39 cellular contexts compared by ENCODE assay signal in genomic region chr2:20159411-20159810, GRCh38.
"Had no signal": no experiment of that assay in that cellular context is flagged by ENCODE, and none has a peak within 500 bp of the region (broad histone marks: within the 10 kb centered on the region; RNA-seq: fewer than 3 reads in every experiment).

No MANE protein-coding gene starts in this region.

- H3K4me1 Mint-ChIP-seq: activated naive CD4-positive, alpha-beta T cell treated with anti-CD3 and anti-CD28 coated beads, Interleukin-2, amount 10 ng/mL, durations not matched to agents 7 days and 5 days; activated naive CD4-positive, alpha-beta T cell treated with anti-CD3 and anti-CD28 coated beads, Interleukin-2, amount 50 U/mL, for 24 hours; activated naive CD8-positive, alpha-beta T cell treated with anti-CD3 and anti-CD28 coated beads for 36 hours; activated naive CD8-positive, alpha-beta T cell treated with anti-CD3 and anti-CD28 coated beads, Interleukin-2, amount 10 ng/mL, durations not matched to agents 7 days and 5 days; activated naive CD8-positive, alpha-beta T cell treated with anti-CD3 and anti-CD28 coated beads, Interleukin-2, amount 50 U/mL, for 24 hours; activated T-helper 17 cell treated with anti-CD3 and anti-CD28 coated beads, Interleukin-2, amount 50 U/mL, for 72 hours; brain; central memory CD8-positive, alpha-beta T cell had no signal

- H3K36me3 ChIP-seq: adrenal gland, ascending aorta, brain microvascular endothelial cell, breast epithelium, cardiac muscle cell had no signal

- DNase-seq: activated effector memory CD4-positive, alpha-beta T cell treated with anti-CD3 and anti-CD28 coated beads, Interleukin-2, amount 50 U/mL, for 16 hours; activated effector memory CD4-positive, alpha-beta T cell treated with Interleukin-2 at 50 U/mL for 16 hours; activated gamma-delta T cell; activated gamma-delta T cell treated with Interleukin-2 at 50 U/mL for 16 hours; activated naive CD4-positive, alpha-beta T cell; activated naive CD4-positive, alpha-beta T cell treated with anti-CD3 and anti-CD28 coated beads for 36 hours; activated naive CD4-positive, alpha-beta T cell treated with anti-CD3 and anti-CD28 coated beads, Interleukin-2, amount 10 ng/mL, durations not matched to agents 7 days and 5 days; activated naive CD4-positive, alpha-beta T cell treated with anti-CD3 and anti-CD28 coated beads, Interleukin-2, amount 50 U/mL, for 16 hours; activated naive CD4-positive, alpha-beta T cell treated with Interleukin-2 at 50 U/mL for 16 hours; activated naive CD8-positive, alpha-beta T cell treated with anti-CD3 and anti-CD28 coated beads for 36 hours; activated naive CD8-positive, alpha-beta T cell treated with anti-CD3 and anti-CD28 coated beads, Interleukin-2, amount 10 ng/mL, durations not matched to agents 7 days and 5 days; activated naive CD8-positive, alpha-beta T cell treated with anti-CD3 and anti-CD28 coated beads, Interleukin-2, amount 50 U/mL, for 24 hours; activated T-cell treated with anti-CD3 and anti-CD28 coated beads, Interleukin-2, amount 50 U/mL, for 1 hour; activated T-cell treated with anti-CD3 and anti-CD28 coated beads, Interleukin-2, amount 50 U/mL, for 24 hours; activated T-cell treated with anti-CD3 and anti-CD28 coated beads, Interleukin-2, amount 50 U/mL, for 4 hours; activated T-cell treated with anti-CD3 and anti-CD28 coated beads, Interleukin-2, amount 50 U/mL, for 48 hours; activated T-cell treated with anti-CD3 and anti-CD28 coated beads, Interleukin-2, amount 50 U/mL, for 72 hours; adrenal gland; amniotic stem cell; amygdala; anterior cingulate cortex; aorta; body of pancreas; brain microvascular endothelial cell; caudate nucleus; central memory CD4-positive, alpha-beta T cell; cerebellar nuclear complex had no signal

- H3K27ac ChIP-seq: adrenal gland, ascending aorta, body of pancreas, brain microvascular endothelial cell, breast epithelium, cardiac muscle cell had no signal

- H3K27me3 ChIP-seq: adrenal gland, ascending aorta, body of pancreas, brain microvascular endothelial cell, breast epithelium, cardiac muscle cell had no signal

- ATAC-seq: activated naive CD4-positive, alpha-beta T cell treated with anti-CD3 and anti-CD28 coated beads, Interleukin-2, amount 50 U/mL, for 72 hours; activated naive CD8-positive, alpha-beta T cell treated with anti-CD3 and anti-CD28 coated beads, Interleukin-2, amount 50 U/mL, for 24 hours; activated T-cell treated with anti-CD3 and anti-CD28 coated beads, Interleukin-2, amount 50 U/mL, for 4 hours; activated T-cell treated with anti-CD3 and anti-CD28 coated beads, Interleukin-2, amount 50 U/mL, for 72 hours; activated T-helper 17 cell treated with anti-CD3 and anti-CD28 coated beads, Interleukin-2, amount 50 U/mL, for 72 hours; body of pancreas had no signal

- H3K4me3 Mint-ChIP-seq: activated naive CD4-positive, alpha-beta T cell treated with anti-CD3 and anti-CD28 coated beads for 36 hours; activated naive CD4-positive, alpha-beta T cell treated with anti-CD3 and anti-CD28 coated beads, Interleukin-2, amount 10 ng/mL, durations not matched to agents 7 days and 5 days; activated naive CD4-positive, alpha-beta T cell treated with anti-CD3 and anti-CD28 coated beads, Interleukin-2, amount 50 U/mL, for 24 hours; activated naive CD8-positive, alpha-beta T cell; activated naive CD8-positive, alpha-beta T cell treated with anti-CD3 and anti-CD28 coated beads for 36 hours; activated naive CD8-positive, alpha-beta T cell treated with anti-CD3 and anti-CD28 coated beads, Interleukin-2, amount 10 ng/mL, durations not matched to agents 7 days and 5 days; activated naive CD8-positive, alpha-beta T cell treated with anti-CD3 and anti-CD28 coated beads, Interleukin-2, amount 50 U/mL, for 24 hours; activated T-cell treated with anti-CD3 and anti-CD28 coated beads, Interleukin-2, amount 50 U/mL, for 24 hours; activated T-cell treated with anti-CD3 and anti-CD28 coated beads, Interleukin-2, amount 50 U/mL, for 4 hours; activated T-cell treated with anti-CD3 and anti-CD28 coated beads, Interleukin-2, amount 50 U/mL, for 72 hours; activated T-helper 1 cell treated with anti-CD3 and anti-CD28 coated beads, Interleukin-12 subunit alpha, Interleukin-12 subunit beta, Interleukin-2, Interleukin-4 antibody, amounts not matched to agents 30 ng/mL and 10 ng/mL and 1 ng/mL, durations not matched to agents 14 hours and 24 hours and 36 hours; activated T-helper 17 cell treated with anti-CD3 and anti-CD28 coated beads, Interleukin-2, amount 50 U/mL, for 72 hours; brain; central memory CD8-positive, alpha-beta T cell had no signal

- H3K9me3 Mint-ChIP-seq: activated naive CD4-positive, alpha-beta T cell treated with anti-CD3 and anti-CD28 coated beads, Interleukin-2, amount 10 ng/mL, durations not matched to agents 7 days and 5 days; activated naive CD4-positive, alpha-beta T cell treated with anti-CD3 and anti-CD28 coated beads, Interleukin-2, amount 50 U/mL, for 24 hours; activated naive CD8-positive, alpha-beta T cell treated with anti-CD3 and anti-CD28 coated beads for 36 hours; activated naive CD8-positive, alpha-beta T cell treated with anti-CD3 and anti-CD28 coated beads, Interleukin-2, amount 10 ng/mL, durations not matched to agents 7 days and 5 days; activated T-cell treated with anti-CD3 and anti-CD28 coated beads, Interleukin-2, amount 50 U/mL, for 72 hours; activated T-helper 1 cell treated with anti-CD3 and anti-CD28 coated beads, Interleukin-12 subunit alpha, Interleukin-12 subunit beta, Interleukin-2, Interleukin-4 antibody, amounts not matched to agents 30 ng/mL and 10 ng/mL and 1 ng/mL, durations not matched to agents 14 hours and 24 hours and 36 hours; activated T-helper 17 cell treated with anti-CD3 and anti-CD28 coated beads, Interleukin-2, amount 50 U/mL, for 72 hours; activated T-helper 2 cell treated with anti-CD3 and anti-CD28 coated beads, Interferon-gamma antibody, Interleukin-2, Interleukin-4, amounts not matched to agents 10 μg/mL and 5 μg/mL and 100 μg/mL, durations not matched to agents 14 hours and 24 hours and 36 hours; central memory CD8-positive, alpha-beta T cell had no signal

- H3K27ac Mint-ChIP-seq: activated naive CD4-positive, alpha-beta T cell treated with anti-CD3 and anti-CD28 coated beads for 36 hours; activated naive CD4-positive, alpha-beta T cell treated with anti-CD3 and anti-CD28 coated beads, Interleukin-2, amount 10 ng/mL, durations not matched to agents 7 days and 5 days; activated naive CD4-positive, alpha-beta T cell treated with anti-CD3 and anti-CD28 coated beads, Interleukin-2, amount 50 U/mL, for 24 hours; activated naive CD4-positive, alpha-beta T cell treated with anti-CD3 and anti-CD28 coated beads, Interleukin-2, amount 50 U/mL, for 72 hours; activated naive CD8-positive, alpha-beta T cell; activated naive CD8-positive, alpha-beta T cell treated with anti-CD3 and anti-CD28 coated beads for 36 hours; activated naive CD8-positive, alpha-beta T cell treated with anti-CD3 and anti-CD28 coated beads, Interleukin-2, amount 10 ng/mL, durations not matched to agents 7 days and 5 days; activated naive CD8-positive, alpha-beta T cell treated with anti-CD3 and anti-CD28 coated beads, Interleukin-2, amount 50 U/mL, for 24 hours; activated T-cell treated with anti-CD3 and anti-CD28 coated beads, Interleukin-2, amount 50 U/mL, for 24 hours; activated T-cell treated with anti-CD3 and anti-CD28 coated beads, Interleukin-2, amount 50 U/mL, for 72 hours; activated T-helper 1 cell treated with anti-CD3 and anti-CD28 coated beads, Interleukin-12 subunit alpha, Interleukin-12 subunit beta, Interleukin-2, Interleukin-4 antibody, amounts not matched to agents 30 ng/mL and 10 ng/mL and 1 ng/mL, durations not matched to agents 14 hours and 24 hours and 36 hours; activated T-helper 17 cell treated with anti-CD3 and anti-CD28 coated beads, Interleukin-2, amount 50 U/mL, for 72 hours; activated T-helper 2 cell treated with anti-CD3 and anti-CD28 coated beads, Interferon-gamma antibody, Interleukin-2, Interleukin-4, amounts not matched to agents 10 μg/mL and 5 μg/mL and 100 μg/mL, durations not matched to agents 14 hours and 24 hours and 36 hours; brain had no signal

- H3K36me3 Mint-ChIP-seq: activated naive CD4-positive, alpha-beta T cell treated with anti-CD3 and anti-CD28 coated beads, Interleukin-2, amount 10 ng/mL, durations not matched to agents 7 days and 5 days; activated naive CD4-positive, alpha-beta T cell treated with anti-CD3 and anti-CD28 coated beads, Interleukin-2, amount 50 U/mL, for 24 hours; activated naive CD4-positive, alpha-beta T cell treated with anti-CD3 and anti-CD28 coated beads, Interleukin-2, amount 50 U/mL, for 72 hours; activated naive CD8-positive, alpha-beta T cell; activated naive CD8-positive, alpha-beta T cell treated with anti-CD3 and anti-CD28 coated beads for 36 hours; activated naive CD8-positive, alpha-beta T cell treated with anti-CD3 and anti-CD28 coated beads, Interleukin-2, amount 10 ng/mL, durations not matched to agents 7 days and 5 days; brain had no signal

- H3K4me1 ChIP-seq: adrenal gland, ascending aorta, breast epithelium had no signal

- H3K9me3 ChIP-seq: adrenal gland, ascending aorta, body of pancreas, breast epithelium had no signal

- H3K4me3 ChIP-seq: adrenal gland, ascending aorta, body of pancreas, breast epithelium, cardiac muscle cell had no signal

- FAIRE-seq: bronchial epithelial cell had no signal
